In the genomic region with DNA sequence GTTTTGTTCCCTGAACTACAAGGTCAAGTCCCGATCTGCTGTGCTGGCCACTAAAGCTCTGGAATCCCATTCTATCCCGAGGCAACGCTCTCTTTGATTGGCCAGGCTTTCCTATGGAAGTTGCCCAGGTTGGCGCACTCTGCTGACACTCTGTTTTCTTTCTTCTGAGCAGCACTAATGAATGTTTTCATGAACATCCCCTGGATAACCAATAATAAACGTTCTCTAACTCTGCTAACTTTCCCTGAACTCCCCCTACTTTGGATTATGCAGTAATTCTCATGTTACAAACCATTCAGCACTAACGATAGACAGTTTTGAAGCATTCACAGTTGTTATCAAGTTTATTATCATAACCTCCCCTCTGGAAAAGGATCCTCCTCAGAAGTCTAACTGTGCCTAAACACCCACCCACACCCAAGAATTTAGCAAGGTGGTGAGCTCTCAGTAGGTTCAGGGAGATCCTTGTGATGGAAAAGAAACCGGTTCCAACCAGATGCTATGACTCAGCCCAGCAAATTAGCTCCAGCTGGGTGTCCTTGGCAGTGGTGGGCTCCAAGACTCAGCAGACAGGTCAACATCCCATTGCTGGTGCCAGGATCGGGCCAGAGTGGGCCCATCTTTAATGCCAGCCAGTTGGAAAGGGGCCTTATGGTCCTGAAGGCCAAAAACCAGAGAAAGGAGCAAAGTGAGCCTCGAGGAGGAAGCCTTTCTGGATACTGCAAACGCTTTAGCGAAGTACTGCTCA, we compare ENCODE assay signal across 10 cellular contexts.
DNase-seq lines count a peak whose midpoint lies in the region; ATAC-seq, FAIRE-seq and TF ChIP-seq lines count a peak whose summit lies in the region.
"Had no signal": no experiment of that assay in that cellular context is flagged by ENCODE, and none has a peak within 500 bp of the region (broad histone marks: within the 10 kb centered on the region; RNA-seq: fewer than 3 reads in every experiment).

No MANE protein-coding gene starts in this region.

- H3K4me3 ChIP-seq in HFF-Myc (replicated peaks; ENCODE audit: low read depth, low read length) (no peak overlapping the region), astrocyte (ENCODE audit: insufficient read depth, low read depth, low read length) (no peak overlapping the region), left ventricle myocardium inferior (no peak overlapping the region), smooth muscle cell (no peak overlapping the region)

- peaks cover 47% of the 10 kb centered on the region for H3K4me1 Mint-ChIP-seq in astrocyte (ENCODE audit: low read depth, unreplicated experiment)

- no peak for ATAC-seq in HG03025 (IDR thresholded peaks at IDR 0.05; ENCODE audit: low FRiP score, unreplicated experiment)

- H2AFZ ChIP-seq in astrocyte (ENCODE audit: low read depth, low read length) (no peak overlapping the region), smooth muscle cell (ENCODE audit: low read depth) (no peak overlapping the region)

- H3K9ac ChIP-seq in astrocyte (ENCODE audit: low read length), result peak overlapping the region; percentile 54
- no peak overlapping the region for H3K9ac ChIP-seq in smooth muscle cell (ENCODE audit: low read depth)

- peaks cover 48% of the 10 kb centered on the region for H3K4me1 ChIP-seq in astrocyte (ENCODE audit: insufficient read depth, low read length)
- peaks cover 72% of the 10 kb centered on the region for H3K4me1 ChIP-seq in left ventricle myocardium inferior
- peaks cover 22% of the 10 kb centered on the region for H3K4me1 ChIP-seq in smooth muscle cell (ENCODE audit: low read depth)

- H3K79me2 ChIP-seq in astrocyte (ENCODE audit: insufficient read depth, low read length), result peaks cover 92% of the 10 kb centered on the region
- peaks cover 89% of the 10 kb centered on the region for H3K79me2 ChIP-seq in smooth muscle cell (ENCODE audit: low read depth)

- peaks cover 7% of the 10 kb centered on the region for H3K36me3 Mint-ChIP-seq in astrocyte (ENCODE audit: low read depth, unreplicated experiment)

- DNase-seq in HFF-Myc (ENCODE audit: extremely low read depth, low read depth) (peak; percentile 81), astrocyte (ENCODE audit: low read depth) (peak; percentile 82), left ventricle myocardium inferior (no peak), smooth muscle cell (lab: John Stamatoyannopoulos, UW; ENCODE audit: unreplicated experiment) (no peak), NCI-H1694 (lab: John Stamatoyannopoulos, UW) (no peak), NCI-H2171 (lab: John Stamatoyannopoulos, UW) (no peak), A172 (ENCODE audit: low spot score) (no peak)
- DNase-seq: activated CD8-positive, alpha-beta memory T cell treated with anti-CD3 and anti-CD28 coated beads, Interleukin-2, amount 50 U/mL, for 48 hours; NCI-H146 had no signal

- no peak for FAIRE-seq in astrocyte (lab: Jason Lieb, UNC)

- H3K27ac ChIP-seq in astrocyte (ENCODE audit: low read depth, low read length), result peak overlapping the region; percentile 82
- peak overlapping the region; percentile 56 for H3K27ac ChIP-seq in left ventricle myocardium inferior (replicated peaks)
- H3K27ac ChIP-seq in smooth muscle cell (ENCODE audit: low read depth), result peak overlapping the region; percentile 74

- H4K20me1 ChIP-seq in astrocyte (ENCODE audit: insufficient read depth, low read length), result peaks cover 50% of the 10 kb centered on the region
- H4K20me1 ChIP-seq in smooth muscle cell (ENCODE audit: low read depth), result peaks cover 87% of the 10 kb centered on the region

- H3F3A ChIP-seq in smooth muscle cell (ENCODE audit: low read depth), result no peaks in the 10 kb centered on the region

- H3K27me3 ChIP-seq in astrocyte (ENCODE audit: insufficient read depth, low read length), result no peaks in the 10 kb centered on the region
- H3K27me3 ChIP-seq in left ventricle myocardium inferior (ENCODE audit: low read depth), result no peaks in the 10 kb centered on the region
- no peaks in the 10 kb centered on the region for H3K27me3 ChIP-seq in smooth muscle cell (ENCODE audit: low read depth)

- H3K27me3 Mint-ChIP-seq in astrocyte (ENCODE audit: low read depth, unreplicated experiment), result no peaks in the 10 kb centered on the region

- TF ChIP-seq CTCF in HFF-Myc (IDR thresholded peaks at IDR 0.05; ENCODE audit: low read depth, low read length, missing control alignments), result no peak
- TF ChIP-seq CTCF in astrocyte (IDR thresholded peaks at IDR 0.05; ENCODE audit: insufficient read depth, low read depth, low read length), result no peak
- TF ChIP-seq CTCF in left ventricle myocardium inferior (IDR thresholded peaks at IDR 0.05; ENCODE audit: borderline replicate concordance), result no peak
- TF ChIP-seq CTCF in smooth muscle cell (IDR thresholded peaks at IDR 0.05; ENCODE audit: borderline replicate concordance, insufficient read depth, poor library complexity, severe bottlenecking), result no peak

- 64% methylated on average over 11 of the region's 11 CpGs for WGBS in smooth muscle cell (ENCODE audit: low lambda C conversion rate)

- no peaks in the 10 kb centered on the region for H3K36me3 ChIP-seq in astrocyte (ENCODE audit: insufficient read depth, low read length)
- H3K36me3 ChIP-seq in left ventricle myocardium inferior, result no peaks in the 10 kb centered on the region
- H3K36me3 ChIP-seq in smooth muscle cell (ENCODE audit: low read depth), result no peaks in the 10 kb centered on the region

- peak overlapping the region; percentile 52 for H3K4me2 ChIP-seq in astrocyte (ENCODE audit: low read length)
- peak overlapping the region; percentile 35 for H3K4me2 ChIP-seq in smooth muscle cell

- no peaks in the 10 kb centered on the region for H3K9me3 Mint-ChIP-seq in astrocyte (ENCODE audit: unreplicated experiment)

- peak overlapping the region; percentile 41 for H3K4me3 Mint-ChIP-seq in astrocyte (ENCODE audit: unreplicated experiment)

- intact Hi-C loops in left ventricle myocardium inferior (cut with micrococcal nuclease), result no loop called here

- peak overlapping the region; percentile 37 for H3K27ac Mint-ChIP-seq in astrocyte (ENCODE audit: unreplicated experiment)

- H3K9me3 ChIP-seq in astrocyte (ENCODE audit: insufficient read depth, low read depth, low read length) (no peaks in the 10 kb centered on the region), left ventricle myocardium inferior (replicated peaks) (no peaks in the 10 kb centered on the region), smooth muscle cell (replicated peaks; ENCODE audit: low read depth) (no peaks in the 10 kb centered on the region)

Comparison
In these comparisons a context has a peak if more than half of its experiments do, and no peak if none do; other contexts are left out.
1. DNase-seq: peak in HFF-Myc (single experiment) and astrocyte (single experiment); none in left ventricle myocardium inferior (single experiment), smooth muscle cell (single experiment), NCI-H1694 (single experiment), NCI-H2171 (single experiment) and A172 (single experiment).
2. Peak in every context shown above with its lines, with median percentiles within 50 percentile points of each other: H3K27ac ChIP-seq.